ENCODE assay signal across 8 cellular contexts in the genomic region with DNA sequence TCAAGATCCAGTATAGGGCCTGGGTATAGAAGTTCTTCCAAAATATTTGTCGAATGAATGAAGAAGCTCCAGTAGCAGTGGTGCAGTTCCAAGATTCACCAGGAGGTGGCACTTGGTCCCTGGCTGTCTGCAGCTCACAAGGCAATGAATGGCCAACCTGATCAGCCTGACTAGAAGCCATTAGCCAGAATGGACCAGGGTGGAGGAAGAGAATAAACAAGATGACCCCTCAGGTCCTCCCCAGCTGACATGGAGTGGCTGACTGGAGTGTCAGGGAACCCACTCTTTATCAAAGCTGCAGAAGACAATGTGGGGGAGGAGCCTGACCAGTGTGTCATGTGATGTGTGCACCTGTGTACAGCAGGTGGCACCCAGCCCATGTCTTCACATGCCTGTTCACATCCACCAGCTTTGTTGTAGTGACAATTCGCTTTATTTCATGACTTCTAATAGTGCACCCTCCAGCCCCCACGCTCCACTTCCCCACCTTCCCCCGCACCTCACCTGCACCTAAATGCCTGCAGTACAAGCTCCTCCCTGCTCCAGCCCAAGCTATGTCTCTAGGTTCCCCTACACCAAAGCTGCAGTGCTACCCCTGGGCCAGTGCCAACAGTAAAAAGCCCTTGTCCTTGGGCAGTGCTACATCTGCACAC. TPM values are rescaled to one million over a fixed set of nuclear protein-coding genes. Genes with fewer than 3 reads are reported as not detected.
DNase-seq lines count a peak whose midpoint lies in the region; ATAC-seq lines count a peak whose summit lies in the region.

No MANE protein-coding gene starts in this region.

- H3K4me1 Mint-ChIP-seq in activated CD4-positive, alpha-beta memory T cell treated with anti-CD3 and anti-CD28 coated beads, Interleukin-2, amount 10 ng/mL, durations not matched to agents 7 days and 5 days = peaks cover 11% of the 10 kb centered on the region

- H3K36me3 Mint-ChIP-seq in activated CD4-positive, alpha-beta memory T cell treated with anti-CD3 and anti-CD28 coated beads, Interleukin-2, amount 10 ng/mL, durations not matched to agents 7 days and 5 days (ENCODE audit: low read depth) = no peaks in the 10 kb centered on the region

- peak; percentile 92 for DNase-seq in COLO668 (lab: John Stamatoyannopoulos, UW; ENCODE audit: unreplicated experiment)
- DNase-seq in HPDE6-E6E7 (ENCODE audit: extremely low spot score) = peak; percentile 62
- peak; percentile 63 for DNase-seq in NCI-H774 (lab: John Stamatoyannopoulos, UW)
- peak; percentile 87 for DNase-seq in activated CD4-positive, alpha-beta memory T cell treated with anti-CD3 and anti-CD28 coated beads, Interleukin-2, amount 10 ng/mL, durations not matched to agents 7 days and 5 days
- DNase-seq in ecto neural progenitor cell (ENCODE audit: low spot score) = peak; percentile 87
- DNase-seq in lung microvascular endothelial cell (ENCODE audit: low read depth in 2 of 2) = peak; percentile 88 to 90
- peak; percentile 92 for DNase-seq in stimulated activated CD8-positive, alpha-beta memory T cell treated with anti-CD3 and anti-CD28 coated beads, Interleukin-15, amount 100 ng/mL, for 1 hour (ENCODE audit: low read depth)

- H3K9me3 Mint-ChIP-seq in activated CD4-positive, alpha-beta memory T cell treated with anti-CD3 and anti-CD28 coated beads, Interleukin-2, amount 10 ng/mL, durations not matched to agents 7 days and 5 days = no peaks in the 10 kb centered on the region

- no peak overlapping the region for H3K4me3 Mint-ChIP-seq in activated CD4-positive, alpha-beta memory T cell treated with anti-CD3 and anti-CD28 coated beads, Interleukin-2, amount 10 ng/mL, durations not matched to agents 7 days and 5 days

- ATAC-seq in GM21825 (IDR thresholded peaks at IDR 0.05; ENCODE audit: unreplicated experiment) = no peak

- POLR2A ChIA-PET in activated CD4-positive, alpha-beta memory T cell treated with anti-CD3 and anti-CD28 coated beads, Interleukin-2, amount 10 ng/mL, durations not matched to agents 7 days and 5 days (lab: Charles Lee) = interaction anchor here (0.8 to 1.6 kb wide), 8 partner anchors 11 to 296 kb away, joined by 3 to 8 read pairs (median 3); a partner anchor contains a TSS

- CTCF ChIA-PET in activated CD4-positive, alpha-beta memory T cell treated with anti-CD3 and anti-CD28 coated beads, Interleukin-2, amount 10 ng/mL, durations not matched to agents 7 days and 5 days (lab: Charles Lee) = interaction anchor here (0.7 to 2.7 kb wide), 52 partner anchors 9 to 296 kb away, joined by 3 to 32 read pairs (median 4); a partner anchor contains a TSS

- H3K27me3 Mint-ChIP-seq in activated CD4-positive, alpha-beta memory T cell treated with anti-CD3 and anti-CD28 coated beads, Interleukin-2, amount 10 ng/mL, durations not matched to agents 7 days and 5 days = peaks cover 36% of the 10 kb centered on the region

- H3K27ac Mint-ChIP-seq in activated CD4-positive, alpha-beta memory T cell treated with anti-CD3 and anti-CD28 coated beads, Interleukin-2, amount 10 ng/mL, durations not matched to agents 7 days and 5 days = no peak overlapping the region

RNA-seq across cellular contexts. Expression of a gene that starts 3.0 kb away (rescaled TPM):
- under 1 TPM; 0.28 to 0.40 TPM for total RNA-seq in activated CD4-positive, alpha-beta memory T cell treated with anti-CD3 and anti-CD28 coated beads, Interleukin-2, amount 10 ng/mL, durations not matched to agents 7 days and 5 days
- total RNA-seq in lung microvascular endothelial cell = 6.2 and 44.9 TPM in 2 replicates
